17 cellular contexts compared by ENCODE assay signal in genomic region chr1:96473791-96474452, GRCh38.
DNase-seq lines count a peak whose midpoint lies in the region; ATAC-seq, FAIRE-seq and TF ChIP-seq lines count a peak whose summit lies in the region.
"Had no signal": no experiment of that assay in that cellular context is flagged by ENCODE, and none has a peak within 500 bp of the region (broad histone marks: within the 10 kb centered on the region; RNA-seq: fewer than 3 reads in every experiment).

No MANE protein-coding gene starts in this region.

- peak overlapping the region; percentile 6 for H3K4me3 Mint-ChIP-seq in astrocyte (ENCODE audit: unreplicated experiment)
- H3K4me3 Mint-ChIP-seq: activated CD8-positive, alpha-beta T cell treated with anti-CD3 and anti-CD28 coated beads for 36 hours; natural killer cell treated with Interleukin-12 subunit alpha and Interleukin-12 subunit beta and Interleukin-15 and Interleukin-18, amount 100 ng/mL, for 72 hours had no signal

- peak overlapping the region; percentile 42 for H3K9ac ChIP-seq in astrocyte (ENCODE audit: low read length)

- peak overlapping the region; percentile 70 for H3K27ac Mint-ChIP-seq in astrocyte (ENCODE audit: unreplicated experiment)
- H3K27ac Mint-ChIP-seq: activated CD8-positive, alpha-beta T cell treated with anti-CD3 and anti-CD28 coated beads for 36 hours; natural killer cell treated with Interleukin-12 subunit alpha and Interleukin-12 subunit beta and Interleukin-15 and Interleukin-18, amount 100 ng/mL, for 72 hours had no signal

- TF ChIP-seq CTCF in astrocyte (IDR thresholded peaks at IDR 0.05; ENCODE audit: insufficient read depth, low read depth, low read length) (no peak), kidney epithelial cell (IDR thresholded peaks at IDR 0.05; ENCODE audit: insufficient read depth, low read length, poor library complexity, severe bottlenecking) (no peak)

- no peaks in the 10 kb centered on the region for H4K20me1 ChIP-seq in astrocyte (ENCODE audit: insufficient read depth, low read length)

- peak overlapping the region; percentile 69 for H3K4me2 ChIP-seq in astrocyte (ENCODE audit: low read length)

- peak overlapping the region; percentile 41 for H2AFZ ChIP-seq in astrocyte (ENCODE audit: low read depth, low read length)

- DNase-seq in AG08395 (ENCODE audit: low spot score) (peak; percentile 36), HTR-8/SVneo (ENCODE audit: insufficient read length, low spot score) (peak; percentile 43), astrocyte (ENCODE audit: low read depth) (peak; percentile 70), kidney epithelial cell (ENCODE audit: low read depth) (peak; percentile 57), mucosa of gallbladder (ENCODE audit: low spot score) (no peak)
- DNase-seq in stimulated activated CD4-positive, alpha-beta T cell treated with anti-CD3 and anti-CD28 coated beads, Interleukin-2, amount 100 ng/mL, for 24 hours = no peak
- DNase-seq: activated CD8-positive, alpha-beta T cell treated with anti-CD3 and anti-CD28 coated beads for 36 hours; activated naive CD4-positive, alpha-beta T cell treated with Interleukin-2 at 50 U/mL for 16 hours; colonic mucosa; left colon; NCI-H187 had no signal

- H3K36me3 Mint-ChIP-seq in astrocyte (ENCODE audit: low read depth, unreplicated experiment) = no peaks in the 10 kb centered on the region
- H3K36me3 Mint-ChIP-seq: natural killer cell treated with Interleukin-12 subunit alpha and Interleukin-12 subunit beta and Interleukin-15 and Interleukin-18, amount 100 ng/mL, for 72 hours had no signal

- ATAC-seq in GM19023 (IDR thresholded peaks at IDR 0.05; ENCODE audit: unreplicated experiment) = no peak
- ATAC-seq in HG03460 (IDR thresholded peaks at IDR 0.05; ENCODE audit: unreplicated experiment) = no peak
- ATAC-seq: activated CD8-positive, alpha-beta T cell treated with anti-CD3 and anti-CD28 coated beads for 36 hours; left colon; natural killer cell treated with Interleukin-12 subunit alpha and Interleukin-12 subunit beta and Interleukin-15 and Interleukin-18, amount 100 ng/mL, for 72 hours had no signal

- peak overlapping the region; percentile 61 for H3K27ac ChIP-seq in astrocyte (ENCODE audit: low read depth, low read length)
- H3K27ac ChIP-seq: colonic mucosa, tibial nerve had no signal

- no peaks in the 10 kb centered on the region for H3K27me3 ChIP-seq in astrocyte (ENCODE audit: insufficient read depth, low read length)
- no peaks in the 10 kb centered on the region for H3K27me3 ChIP-seq in kidney epithelial cell (ENCODE audit: control insufficient read depth, insufficient read depth, low read length)
- H3K27me3 ChIP-seq: colonic mucosa, tibial nerve had no signal

- H3K9me3 ChIP-seq in astrocyte (ENCODE audit: insufficient read depth, low read depth, low read length) = no peaks in the 10 kb centered on the region
- H3K9me3 ChIP-seq: colonic mucosa, tibial nerve had no signal

- H3K4me1 Mint-ChIP-seq in astrocyte (ENCODE audit: low read depth, unreplicated experiment) = peaks cover 28% of the 10 kb centered on the region

- H3K27me3 Mint-ChIP-seq in astrocyte (ENCODE audit: low read depth, unreplicated experiment) = no peaks in the 10 kb centered on the region
- H3K27me3 Mint-ChIP-seq: activated CD8-positive, alpha-beta T cell treated with anti-CD3 and anti-CD28 coated beads for 36 hours; natural killer cell treated with Interleukin-12 subunit alpha and Interleukin-12 subunit beta and Interleukin-15 and Interleukin-18, amount 100 ng/mL, for 72 hours had no signal

- FAIRE-seq in HTR-8/SVneo (lab: Jason Lieb, UNC) (peak; percentile 63), astrocyte (lab: Jason Lieb, UNC) (no peak)
- FAIRE-seq: GM12892, GM19239 had no signal

- no peak overlapping the region for H3K4me3 ChIP-seq in astrocyte (ENCODE audit: insufficient read depth, low read depth, low read length)
- H3K4me3 ChIP-seq in kidney epithelial cell (ENCODE audit: low read depth, low read length) = no peak overlapping the region
- H3K4me3 ChIP-seq: colonic mucosa, tibial nerve had no signal

- H3K36me3 ChIP-seq in astrocyte (ENCODE audit: insufficient read depth, low read length) (no peaks in the 10 kb centered on the region), kidney epithelial cell (ENCODE audit: control insufficient read depth, insufficient read depth, low read length) (no peaks in the 10 kb centered on the region)
- H3K36me3 ChIP-seq: colonic mucosa, tibial nerve had no signal

- H3K79me2 ChIP-seq in astrocyte (ENCODE audit: insufficient read depth, low read length) = no peaks in the 10 kb centered on the region

- peaks cover 17% of the 10 kb centered on the region for H3K4me1 ChIP-seq in astrocyte (ENCODE audit: insufficient read depth, low read length)
- H3K4me1 ChIP-seq: colonic mucosa, tibial nerve had no signal

- no peaks in the 10 kb centered on the region for H3K9me3 Mint-ChIP-seq in astrocyte (ENCODE audit: unreplicated experiment)
- H3K9me3 Mint-ChIP-seq: activated CD8-positive, alpha-beta T cell treated with anti-CD3 and anti-CD28 coated beads for 36 hours had no signal

Comparison
In these comparisons a context has a peak if more than half of its experiments do, and no peak if none do; other contexts are left out.
1. DNase-seq: peak in AG08395 (single experiment), HTR-8/SVneo (single experiment), astrocyte (single experiment) and kidney epithelial cell (single experiment); none in mucosa of gallbladder (single experiment) and stimulated activated CD4-positive, alpha-beta T cell treated with anti-CD3 and anti-CD28 coated beads, Interleukin-2, amount 100 ng/mL, for 24 hours (0 of 2).